13 cellular contexts compared by ENCODE assay signal in genomic region chr13:106151056-106151699, GRCh38.
A peak's percentile ranks its signal among the peaks of the same experiment; 100 is the strongest.
DNase-seq lines count a peak whose midpoint lies in the region; ATAC-seq, FAIRE-seq and TF ChIP-seq lines count a peak whose summit lies in the region.
"Had no signal": no experiment of that assay in that cellular context is flagged by ENCODE, and none has a peak within 500 bp of the region (broad histone marks: within the 10 kb centered on the region; RNA-seq: fewer than 3 reads in every experiment).

No MANE protein-coding gene starts in this region.

- peak overlapping the region; percentile 57 to 64; a peak in 5 of 6 replicates for H3K27ac ChIP-seq in A549
- H3K27ac ChIP-seq in mammary epithelial cell (ENCODE audit: insufficient read depth, low read depth, low read length): peak overlapping the region; percentile 98

- no TSS peak for BruUV-seq in mammary epithelial cell (replicated peaks; lab: Mats Ljungman, UMichigan)

- CTCF ChIA-PET in A549 (lab: Yijun Ruan, JAX): no interaction called here
- CTCF ChIA-PET in mammary epithelial cell (lab: Charles Lee; ENCODE audit: low non-redundant PET): no interaction called here
- CTCF ChIA-PET in activated CD4-positive, alpha-beta T cell treated with anti-CD3 and anti-CD28 coated beads for 36 hours (lab: Charles Lee): no interaction called here

- no peak for TF ChIP-seq POLR2A in A549 (IDR thresholded peaks at IDR 0.05; ENCODE audit: low read length)

- H3K27me3 Mint-ChIP-seq in activated CD4-positive, alpha-beta T cell treated with anti-CD3 and anti-CD28 coated beads for 36 hours: no peaks in the 10 kb centered on the region
- H3K27me3 Mint-ChIP-seq: B cell had no signal

- DNase-seq in A549 (ENCODE audit: low read depth in 1 of 2, low spot score in 1 of 2): peak; percentile 35 to 63
- DNase-seq in HT-29 (ENCODE audit: low spot score): peak; percentile 72
- DNase-seq in mammary epithelial cell: peak; percentile 99
- peak in 1 of 2 donors; percentile 58 for DNase-seq in left colon
- no peak for DNase-seq in NCI-H2196 (lab: John Stamatoyannopoulos, UW; ENCODE audit: unreplicated experiment)
- no peak for DNase-seq in stimulated activated naive CD8-positive, alpha-beta T cell treated with anti-CD3 and anti-CD28 coated beads, Interleukin-15, Interleukin-2, amounts not matched to agents 100 U/mL and 50 U/mL, for 24 hours
- no peak for DNase-seq in activated CD4-positive, alpha-beta T cell treated with anti-CD3 and anti-CD28 coated beads for 36 hours
- DNase-seq in stimulated activated CD4-positive, alpha-beta T cell treated with anti-CD3 and anti-CD28 coated beads, Interleukin-4, amount 100 ng/mL, for 4 hours: no peak
- DNase-seq: NCI-H1048; nephron progenitor cell; stimulated activated CD8-positive, alpha-beta memory T cell treated with anti-CD3 and anti-CD28 coated beads, Interleukin-4, amount 100 ng/mL, for 48 hours had no signal

- H3K36me3 Mint-ChIP-seq in activated CD4-positive, alpha-beta T cell treated with anti-CD3 and anti-CD28 coated beads for 36 hours (ENCODE audit: low read depth): no peaks in the 10 kb centered on the region

- dilution Hi-C loops in mammary epithelial cell (cut with HindIII; ENCODE audit: low sequenced_read_pairs): loop anchor here (25.0 kb wide), 1 partner anchor 714 kb away; no protein-coding TSS in a partner anchor

- H3K9me3 ChIP-seq in A549: no peaks in the 10 kb centered on the region
- no peaks in the 10 kb centered on the region for H3K9me3 ChIP-seq in mammary epithelial cell (replicated peaks; ENCODE audit: insufficient read depth, low read length)

- no peaks in the 10 kb centered on the region for H3K4me1 Mint-ChIP-seq in activated CD4-positive, alpha-beta T cell treated with anti-CD3 and anti-CD28 coated beads for 36 hours
- H3K4me1 Mint-ChIP-seq: B cell had no signal

- H3K4me3 ChIP-seq in A549 (no peak overlapping the region), mammary epithelial cell (replicated peaks in 1 of 3; ENCODE audit: insufficient read depth in 1 of 3, low read depth in 2 of 3, low read length in 3 of 3) (no peak overlapping the region)

- no peak for TF ChIP-seq EP300 in A549 (IDR thresholded peaks at IDR 0.05)

- intact Hi-C loops in mammary epithelial cell (cut with micrococcal nuclease) (loop anchor here (1.0 to 10.0 kb wide), 5 partner anchors 46 to 354 kb away; no protein-coding TSS in a partner anchor), left colon (cut with DNase I, micrococcal nuclease) (no loop called here)
- intact Hi-C loops in activated CD4-positive, alpha-beta T cell treated with anti-CD3 and anti-CD28 coated beads for 36 hours (cut with DNase I, micrococcal nuclease): no loop called here

- no peaks in the 10 kb centered on the region for H3K79me2 ChIP-seq in mammary epithelial cell (ENCODE audit: insufficient read depth, low read length)

- H3K4me3 Mint-ChIP-seq in activated CD4-positive, alpha-beta T cell treated with anti-CD3 and anti-CD28 coated beads for 36 hours: no peak overlapping the region
- H3K4me3 Mint-ChIP-seq: B cell, nephron progenitor cell had no signal

- H4K20me1 ChIP-seq in mammary epithelial cell (ENCODE audit: insufficient read depth, low read length): no peaks in the 10 kb centered on the region

- peaks cover 19% of the 10 kb centered on the region; the same call in 2 of the 3 replicates for H3K4me1 ChIP-seq in A549
- peaks cover 61% of the 10 kb centered on the region for H3K4me1 ChIP-seq in mammary epithelial cell (ENCODE audit: insufficient read depth, low read length)

- H3K9ac ChIP-seq in mammary epithelial cell (ENCODE audit: insufficient read depth, low read length): peak overlapping the region; percentile 77

- no peak overlapping the region for H3K27ac Mint-ChIP-seq in activated CD4-positive, alpha-beta T cell treated with anti-CD3 and anti-CD28 coated beads for 36 hours
- H3K27ac Mint-ChIP-seq: B cell, nephron progenitor cell had no signal

- H3K27me3 ChIP-seq in mammary epithelial cell (ENCODE audit: insufficient read depth, low read length): no peaks in the 10 kb centered on the region

- peak; percentile 51 for FAIRE-seq in A549 (lab: Jason Lieb, UNC)
- FAIRE-seq: GM18507 had no signal

- no peak for TF ChIP-seq CTCF in A549 (IDR thresholded peaks at IDR 0.05)
- TF ChIP-seq CTCF in mammary epithelial cell (conservative IDR thresholded peaks at IDR 0.05 in 1 of 2, IDR thresholded peaks at IDR 0.05 in 1 of 2; ENCODE audit: extremely low read depth in 1 of 2, insufficient read depth in 1 of 2, low read depth in 1 of 2, low read length in 2 of 2): no peak

- no peak for TF ChIP-seq RAD21 in A549 (conservative IDR thresholded peaks at IDR 0.05 in 1 of 2, IDR thresholded peaks at IDR 0.05 in 1 of 2)

- 8% methylated on average over 3 of the region's 3 CpGs for WGBS in A549 (ENCODE audit: missing lambda C conversion rate)
- 0% methylated on average over 3 of the region's 3 CpGs for WGBS in mammary epithelial cell (ENCODE audit: low coverage, missing lambda C conversion rate)

- ATAC-seq in A549: peak; percentile 84 to 89
- peak; percentile 61 for ATAC-seq in left colon
- no peak for ATAC-seq in stimulated activated naive CD8-positive, alpha-beta T cell treated with anti-CD3 and anti-CD28 coated beads, Interleukin-15, Interleukin-2, amounts not matched to agents 100 U/mL and 50 U/mL, for 24 hours
- no peak for ATAC-seq in activated CD4-positive, alpha-beta T cell treated with anti-CD3 and anti-CD28 coated beads for 36 hours

- H3K4me2 ChIP-seq in A549: peak overlapping the region; percentile 44
- peak overlapping the region; percentile 53 for H3K4me2 ChIP-seq in mammary epithelial cell (ENCODE audit: insufficient read depth, low read depth, low read length)

- POLR2A ChIA-PET in A549 (lab: Yijun Ruan, JAX): interaction anchor here (0.6 kb wide), 1 partner anchor 47 kb away, joined by 3 read pairs; no protein-coding TSS in a partner anchor
- POLR2A ChIA-PET in activated CD4-positive, alpha-beta T cell treated with anti-CD3 and anti-CD28 coated beads for 36 hours (lab: Charles Lee): no interaction called here

- no peaks in the 10 kb centered on the region for H3K9me3 Mint-ChIP-seq in activated CD4-positive, alpha-beta T cell treated with anti-CD3 and anti-CD28 coated beads for 36 hours (ENCODE audit: low read depth)

- H3K36me3 ChIP-seq in mammary epithelial cell (ENCODE audit: insufficient read depth, low read length): no peaks in the 10 kb centered on the region

- peak overlapping the region; percentile 5 for H2AFZ ChIP-seq in mammary epithelial cell (ENCODE audit: low read depth, low read length)

- in situ Hi-C loops in mammary epithelial cell (cut with MboI; ENCODE audit: low sequenced_read_pairs in 2 of 2): no loop called here

TF ChIP-seq in A549, 52 proteins besides CTCF, POLR2A, EP300 and RAD21:
- TF ChIP-seq FOSL2 (IDR thresholded peaks at IDR 0.05) (no peak), FOSL2 (CRISPR knock-in tag; IDR thresholded peaks at IDR 0.05) (peak; percentile 19; the same call in 1 of the 2 replicates), HES2 (IDR thresholded peaks at IDR 0.05) (no peak), MAX (IDR thresholded peaks at IDR 0.05) (0 out of 2 replicates have a peak, but pooled peaks have one; percentile 29)

Comparison
In these comparisons a context has a peak if more than half of its experiments do, and no peak if none do; other contexts are left out.
1. ATAC-seq: peak in A549 (2 of 2) and left colon (single experiment); none in stimulated activated naive CD8-positive, alpha-beta T cell treated with anti-CD3 and anti-CD28 coated beads, Interleukin-15, Interleukin-2, amounts not matched to agents 100 U/mL and 50 U/mL, for 24 hours (single experiment) and activated CD4-positive, alpha-beta T cell treated with anti-CD3 and anti-CD28 coated beads for 36 hours (single experiment).
2. DNase-seq: peak in A549 (2 of 2), HT-29 (single experiment) and mammary epithelial cell (single experiment); none in NCI-H2196 (single experiment), stimulated activated naive CD8-positive, alpha-beta T cell treated with anti-CD3 and anti-CD28 coated beads, Interleukin-15, Interleukin-2, amounts not matched to agents 100 U/mL and 50 U/mL, for 24 hours (single experiment), activated CD4-positive, alpha-beta T cell treated with anti-CD3 and anti-CD28 coated beads for 36 hours (single experiment) and stimulated activated CD4-positive, alpha-beta T cell treated with anti-CD3 and anti-CD28 coated beads, Interleukin-4, amount 100 ng/mL, for 4 hours (0 of 2).